Comparison of ENCODE assay signal across 10 cellular contexts in genomic region chr19:2713170-2713569, GRCh38. TPM values are rescaled to one million over a fixed set of nuclear protein-coding genes. Genes with fewer than 3 reads are reported as not detected.
DNase-seq lines count a peak whose midpoint lies in the region; ATAC-seq and TF ChIP-seq lines count a peak whose summit lies in the region.
"Not testable (repeated sequence)": the region's sequence is repeated elsewhere in the genome, so short reads cannot be mapped to it uniquely, and the experiment has no call there.
"Had no signal": no experiment of that assay in that cellular context is flagged by ENCODE, and none has a peak within 500 bp of the region (broad histone marks: within the 10 kb centered on the region; RNA-seq: fewer than 3 reads in every experiment).

No MANE protein-coding gene starts in this region.

- not testable (repeated sequence) for H3K18ac ChIP-seq in IMR-90 (ENCODE audit: low read depth, low read length); trophoblast cell (ENCODE audit: low read length)

- not testable (repeated sequence) for H3K79me2 ChIP-seq in trophoblast cell (ENCODE audit: control insufficient read depth, insufficient read depth, low read length, poor library complexity)

- not testable (repeated sequence) for H3K9me3 ChIP-seq in HEK293 (ENCODE audit: control insufficient read depth, insufficient read depth, low read depth, low read length); IMR-90 (ENCODE audit: control insufficient read depth, insufficient read depth, low read length)
- peaks cover 13% of the 10 kb centered on the region for H3K9me3 ChIP-seq in trophoblast cell (ENCODE audit: insufficient read depth, low read depth, low read length)

- H3K4me3 Mint-ChIP-seq in memory B cell; stimulated activated memory B cell treated with anti-CD40 and anti-IgM and Interleukin-4, amounts not matched to agents 10 μg/mL and 1 μg/mL and 100 μg/mL, for 72 hours: not testable (repeated sequence)

- H3K36me3 Mint-ChIP-seq in memory B cell, result not testable (repeated sequence)
- H3K36me3 Mint-ChIP-seq in stimulated activated memory B cell treated with anti-CD40 and anti-IgM and Interleukin-4, amounts not matched to agents 10 μg/mL and 1 μg/mL and 100 μg/mL, for 72 hours, result peaks cover 21% of the 10 kb centered on the region

- H3K27me3 ChIP-seq in IMR-90 (ENCODE audit: control insufficient read depth, insufficient read depth, low read length); trophoblast cell (ENCODE audit: insufficient read depth, low read length): not testable (repeated sequence)

- not testable (repeated sequence) for H4K5ac ChIP-seq in IMR-90 (ENCODE audit: low read depth, low read length)

- not testable (repeated sequence) for H3K9ac ChIP-seq in IMR-90 (ENCODE audit: low read depth, low read length); trophoblast cell (ENCODE audit: low read length)

- not testable (repeated sequence) for H3K14ac ChIP-seq in IMR-90 (replicated peaks; ENCODE audit: low read depth, low read length); trophoblast cell (ENCODE audit: low read length)

- H2AK9ac ChIP-seq in IMR-90 (replicated peaks; ENCODE audit: low read depth, low read length, poor library complexity), result not testable (repeated sequence)

- dilution Hi-C loops in IMR-90 (cut with HindIII; ENCODE audit: low sequenced_read_pairs, unreplicated experiment), result not testable (repeated sequence)

- TF ChIP-seq POLR2A in IMR-90 (IDR thresholded peaks at IDR 0.05; ENCODE audit: low read depth, low read length), result not testable (repeated sequence)

- peaks cover 12% of the 10 kb centered on the region; the same call in 1 of the 2 replicates for H3K9me1 ChIP-seq in IMR-90 (ENCODE audit: insufficient read depth, low read length)

- intact Hi-C loops in IMR-90 (cut with micrococcal nuclease), result not testable (repeated sequence)

- not testable (repeated sequence) for DNase-seq in IMR-90; memory B cell (ENCODE audit: low spot score in 2 of 2); trophoblast cell

- H2AFZ ChIP-seq in IMR-90 (replicated peaks; ENCODE audit: low read length, poor library complexity); trophoblast cell (ENCODE audit: insufficient read depth, low read length, poor library complexity): not testable (repeated sequence)

- not testable (repeated sequence) for H2BK120ac ChIP-seq in IMR-90 (ENCODE audit: low read depth, low read length); trophoblast cell (ENCODE audit: insufficient read depth, low read length, poor library complexity)

- not testable (repeated sequence) for H3K9me3 Mint-ChIP-seq in memory B cell; stimulated activated memory B cell treated with anti-CD40 and anti-IgM and Interleukin-4, amounts not matched to agents 10 μg/mL and 1 μg/mL and 100 μg/mL, for 72 hours

- H3K4me3 ChIP-seq in HEK293 (ENCODE audit: low read depth, low read length); IMR-90 (ENCODE audit: insufficient read depth, low read depth, low read length): not testable (repeated sequence)
- H3K4me3 ChIP-seq in trophoblast cell (ENCODE audit: low read depth, low read length), result peak overlapping the region; percentile 23

- H3K4me1 Mint-ChIP-seq in memory B cell, result peaks cover 37% of the 10 kb centered on the region
- H3K4me1 Mint-ChIP-seq in stimulated activated memory B cell treated with anti-CD40 and anti-IgM and Interleukin-4, amounts not matched to agents 10 μg/mL and 1 μg/mL and 100 μg/mL, for 72 hours, result peaks cover 58% of the 10 kb centered on the region

- not testable (repeated sequence) for TF ChIP-seq CTCF in HEK293 (tag by site-specific recombination; IDR thresholded peaks at IDR 0.05); IMR-90 (conservative IDR thresholded peaks at IDR 0.05; ENCODE audit: low read depth, low read length)

- WGBS in IMR-90 (ENCODE audit: extremely low coverage in 2 of 2, insufficient read length in 1 of 2), 2 experiments, result 72% methylated on average over 3 of the region's 3 CpGs; no CpG with 5 or more reads in 1 of the 2 experiments
- 100% methylated on average over 3 of the region's 3 CpGs for WGBS in trophoblast cell (ENCODE audit: extremely low coverage, insufficient coverage, insufficient read length)

- H3K27ac Mint-ChIP-seq in memory B cell, result peak overlapping the region; percentile 99
- peak overlapping the region; percentile 82 for H3K27ac Mint-ChIP-seq in stimulated activated memory B cell treated with anti-CD40 and anti-IgM and Interleukin-4, amounts not matched to agents 10 μg/mL and 1 μg/mL and 100 μg/mL, for 72 hours

- H2BK20ac ChIP-seq in IMR-90 (ENCODE audit: low read depth, low read length), result not testable (repeated sequence)

- not testable (repeated sequence) for H3K56ac ChIP-seq in IMR-90 (ENCODE audit: extremely low read depth, insufficient read depth, low read length)

- H3K27me3 Mint-ChIP-seq in memory B cell; stimulated activated memory B cell treated with anti-CD40 and anti-IgM and Interleukin-4, amounts not matched to agents 10 μg/mL and 1 μg/mL and 100 μg/mL, for 72 hours: not testable (repeated sequence)

- POLR2A ChIA-PET in HEK293 (lab: Yijun Ruan, JAX); IMR-90 (lab: Charles Lee; ENCODE audit: unreplicated experiment): not testable (repeated sequence)

- BruUV-seq in IMR-90 (replicated peaks; lab: Mats Ljungman, UMichigan), result not testable (repeated sequence)

- not testable (repeated sequence) for H3K23ac ChIP-seq in IMR-90 (ENCODE audit: low read depth, low read length); trophoblast cell (ENCODE audit: low read length)

- in situ Hi-C loops in IMR-90 (cut with MboI; ENCODE audit: low sequenced_read_pairs), result not testable (repeated sequence)

- not testable (repeated sequence) for H4K91ac ChIP-seq in IMR-90 (ENCODE audit: insufficient read depth, low read depth, low read length); trophoblast cell (ENCODE audit: low read depth, low read length)

- H3K36me3 ChIP-seq in HEK293 (ENCODE audit: control insufficient read depth in 2 of 2, insufficient read depth in 1 of 2, low read length in 2 of 2), result peaks cover 0 to 26% of the 10 kb centered on the region in 2 experiments; a peak in 1 of 3 replicates
- H3K36me3 ChIP-seq in IMR-90 (ENCODE audit: control insufficient read depth, insufficient read depth, low read length); trophoblast cell (ENCODE audit: control insufficient read depth in 1 of 2, insufficient read depth in 2 of 2, low read length in 2 of 2): not testable (repeated sequence)

- not testable (repeated sequence) for H2BK15ac ChIP-seq in IMR-90 (ENCODE audit: low read depth, low read length)

- H3K79me1 ChIP-seq in IMR-90 (ENCODE audit: low read depth in 1 of 2, low read length in 2 of 2); trophoblast cell (ENCODE audit: low read length): not testable (repeated sequence)

- H2AK5ac ChIP-seq in IMR-90 (ENCODE audit: low read depth, low read length), result 0 out of 2 replicates have a peak overlapping the region, but pooled peaks have one; percentile 28
- H2AK5ac ChIP-seq in trophoblast cell (ENCODE audit: low read length), result not testable (repeated sequence)

- H4K12ac ChIP-seq in trophoblast cell (ENCODE audit: low read depth, low read length), result not testable (repeated sequence)

- not testable (repeated sequence) for H3K4me1 ChIP-seq in HEK293 (ENCODE audit: control insufficient read depth, insufficient read depth, low read length); IMR-90 (ENCODE audit: control insufficient read depth, insufficient read depth, low read length); trophoblast cell (ENCODE audit: control insufficient read depth in 1 of 2, insufficient read depth in 2 of 2, low read length in 2 of 2)

- H3K27ac ChIP-seq in HEK293 (ENCODE audit: extremely low read depth, low read depth, low read length); IMR-90 (ENCODE audit: insufficient read depth, low read length); trophoblast cell (ENCODE audit: low read depth, low read length): not testable (repeated sequence)

- H2BK12ac ChIP-seq in trophoblast cell (ENCODE audit: low read length), result not testable (repeated sequence)

- not testable (repeated sequence) for H4K20me1 ChIP-seq in IMR-90 (ENCODE audit: insufficient read depth, low read length)

- CTCF ChIA-PET in HEK293 (lab: Yijun Ruan, JAX); IMR-90 (lab: Yijun Ruan, JAX): not testable (repeated sequence)

- H3K4ac ChIP-seq in IMR-90 (ENCODE audit: low read depth, low read length); trophoblast cell (ENCODE audit: low read depth, low read length): not testable (repeated sequence)

- H4K8ac ChIP-seq in IMR-90 (ENCODE audit: low read depth in 2 of 2, low read length in 2 of 2); trophoblast cell (ENCODE audit: low read depth, low read length): not testable (repeated sequence)

- not testable (repeated sequence) for H2BK5ac ChIP-seq in IMR-90 (ENCODE audit: low read depth, low read length, poor library complexity, severe bottlenecking); trophoblast cell (ENCODE audit: low read depth, low read length, poor library complexity)

- not testable (repeated sequence) for ATAC-seq in IMR-90 (ENCODE audit: low read depth); memory B cell (ENCODE audit: low read depth); stimulated activated memory B cell treated with anti-CD40 and anti-IgM and Interleukin-4, amounts not matched to agents 10 μg/mL and 1 μg/mL and 100 μg/mL, for 72 hours

- not testable (repeated sequence) for H3K4me2 ChIP-seq in IMR-90 (ENCODE audit: low read depth, low read length); trophoblast cell (ENCODE audit: low read length)

- TF ChIP-seq RAD21 in IMR-90 (IDR thresholded peaks at IDR 0.05; ENCODE audit: low read length), result not testable (repeated sequence)

RNA-seq across cellular contexts. Expression of gene DIRAS1, which starts 8.0 kb away (rescaled TPM):
- total RNA-seq in IMR-90 (2012; rRNA removed), result 1.4 and 2.5 TPM in 2 replicates
- polyA plus RNA-seq in IMR-90 (2012; rRNA removed), result 10.3 and 14.0 TPM in 2 replicates
- polyA plus RNA-seq in IMR-90 (2012; cell fraction: cytosol; rRNA removed), result 5.3 and 12.6 TPM in 2 replicates
- 9.8 and 18.4 TPM in 2 replicates for polyA plus RNA-seq in IMR-90 (2012; cell fraction: nucleus; rRNA removed; ENCODE audit: low replicate concordance)
- polyA plus RNA-seq in trophoblast cell (2013), result 0.25 and 0.42 TPM in 2 replicates
- total RNA-seq: CD4-positive, alpha-beta memory T cell; CD4-positive, alpha-beta T cell; CD4-positive, CD25-positive, alpha-beta regulatory T cell had no signal
- polyA plus RNA-seq: CD14-positive monocyte; CD4-positive, alpha-beta memory T cell; CD4-positive, CD25-positive, alpha-beta regulatory T cell; CD8-positive, alpha-beta memory T cell had no signal

RNA-seq across cellular contexts. Expression of gene GNG7, which starts 10.7 kb away (rescaled TPM):
- total RNA-seq in IMR-90 (2012; rRNA removed), result under 0.01 TPM in 2 replicates
- 0.19 and 0.21 TPM in 2 replicates for polyA plus RNA-seq in IMR-90 (2012; rRNA removed)
- polyA plus RNA-seq in IMR-90 (2012; cell fraction: cytosol; rRNA removed), result 0.29 and 0.43 TPM in 2 replicates
- polyA plus RNA-seq in IMR-90 (2012; cell fraction: nucleus; rRNA removed; ENCODE audit: low replicate concordance), result 0.37 and 0.46 TPM in 2 replicates
- 2.2 and 2.4 TPM in 2 replicates for polyA plus RNA-seq in trophoblast cell (2013)

RNA-seq across cellular contexts. Expression of gene SLC39A3, which starts 26.6 kb away (rescaled TPM):
- total RNA-seq in IMR-90 (2012; rRNA removed), result 12.4 and 12.8 TPM in 2 replicates
- 38.2 and 45.1 TPM in 2 replicates for polyA plus RNA-seq in IMR-90 (2012; rRNA removed)
- polyA plus RNA-seq in IMR-90 (2012; cell fraction: cytosol; rRNA removed), result 47.7 and 51.5 TPM in 2 replicates
- 12.3 and 24.3 TPM in 2 replicates for polyA plus RNA-seq in IMR-90 (2012; cell fraction: nucleus; rRNA removed; ENCODE audit: low replicate concordance)
- polyA plus RNA-seq in trophoblast cell (2013), result 22.5 and 23.8 TPM in 2 replicates
